In the genomic region with DNA sequence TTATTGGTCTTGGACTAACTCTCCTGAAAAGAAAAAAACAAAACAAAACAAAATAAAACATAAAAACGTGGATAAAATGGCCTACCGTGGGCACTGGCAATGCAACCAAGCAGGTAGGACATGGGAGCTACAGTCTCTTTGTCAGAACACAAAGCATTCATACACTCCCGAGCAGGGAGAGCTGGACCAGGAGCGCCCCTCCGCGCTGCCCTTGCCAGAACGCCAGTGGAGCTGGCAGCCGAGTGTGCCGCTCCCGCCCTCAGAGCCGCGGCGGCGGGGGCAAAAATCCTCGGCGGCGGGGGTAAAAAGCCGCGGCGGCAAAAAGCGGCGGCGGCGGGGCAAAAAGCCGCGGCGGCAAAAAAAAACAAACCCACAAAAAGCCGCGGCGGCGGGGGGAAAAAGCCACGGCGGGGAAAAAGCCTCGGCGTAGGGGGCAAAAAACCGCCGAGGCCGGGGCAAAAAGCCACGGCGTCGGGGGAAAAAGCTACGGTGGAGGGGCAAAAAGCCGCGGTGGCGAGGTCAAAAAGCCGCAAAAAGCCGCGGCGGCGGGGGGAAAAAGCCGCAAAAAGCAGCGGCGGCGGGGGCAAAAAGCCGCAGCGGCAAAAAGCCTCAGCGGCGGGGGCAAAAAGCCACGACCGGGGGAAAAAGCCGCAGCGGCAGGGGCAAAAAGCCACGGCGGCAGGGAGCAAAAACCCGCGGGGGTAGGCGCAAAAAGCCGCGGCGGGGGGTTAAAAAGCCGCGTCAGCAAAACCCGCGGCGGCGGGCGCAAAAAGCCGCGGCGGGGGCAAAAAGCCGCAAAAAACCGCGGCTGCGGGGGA, we compare ENCODE assay signal across 11 cellular contexts.
DNase-seq lines count a peak whose midpoint lies in the region; ATAC-seq, FAIRE-seq and TF ChIP-seq lines count a peak whose summit lies in the region.
"Had no signal": no experiment of that assay in that cellular context is flagged by ENCODE, and none has a peak within 500 bp of the region (broad histone marks: within the 10 kb centered on the region; RNA-seq: fewer than 3 reads in every experiment).

No MANE protein-coding gene starts in this region.

- H3K27me3 ChIP-seq in breast epithelium = peaks cover 2 to 6% of the 10 kb centered on the region in 2 donors
- H3K27me3 ChIP-seq: neural progenitor cell had no signal

- FAIRE-seq in RCC 7860 (lab: Jason Lieb, UNC) (no peak), GM12892 (lab: Jason Lieb, UNC) (no peak)

- ATAC-seq in naive B cell (ENCODE audit: low read depth in 2 of 2) (no peak), GM18870 (IDR thresholded peaks at IDR 0.05; ENCODE audit: unreplicated experiment) (no peak)

- H3K27ac ChIP-seq in breast epithelium = no peak overlapping the region
- H3K27ac ChIP-seq: neural progenitor cell had no signal

- H3K4me3 Mint-ChIP-seq in naive B cell = peak overlapping the region in 6 of 8 donors; percentile 15 to 61 (median 54)
- H3K4me3 Mint-ChIP-seq: neural progenitor cell had no signal

- peaks cover 0 to 5% of the 10 kb centered on the region in 2 donors for H3K36me3 Mint-ChIP-seq in naive B cell
- H3K36me3 Mint-ChIP-seq: neural progenitor cell had no signal

- intact Hi-C loops in breast epithelium (cut with DNase I; ENCODE audit: low total_unique reads) = no loop called here
- intact Hi-C loops in posterior vena cava (cut with DNase I) = no loop called here

- peaks cover 5 to 40% (median 17%) of the 10 kb centered on the region in 7 donors for H3K9me3 Mint-ChIP-seq in naive B cell

- H3K4me1 Mint-ChIP-seq in naive B cell = peaks cover 0 to 4% (median 0%) of the 10 kb centered on the region in 3 donors
- H3K4me1 Mint-ChIP-seq: neural progenitor cell had no signal

- peaks cover 3 to 14% of the 10 kb centered on the region in 2 donors for H3K9me3 ChIP-seq in breast epithelium

- TF ChIP-seq CTCF in AG09309 (IDR thresholded peaks at IDR 0.05; ENCODE audit: control insufficient read depth, insufficient read depth, low read depth, low read length, missing control alignments) (no peak), breast epithelium (IDR thresholded peaks at IDR 0.05) (no peak)

- no peaks in the 10 kb centered on the region for H3K4me1 ChIP-seq in breast epithelium
- H3K4me1 ChIP-seq: neural progenitor cell had no signal

- no peaks in the 10 kb centered on the region for H3K36me3 ChIP-seq in breast epithelium
- H3K36me3 ChIP-seq: neural progenitor cell had no signal

- peaks cover 4 to 36% (median 28%) of the 10 kb centered on the region in 3 donors for H3K27me3 Mint-ChIP-seq in naive B cell

- no peak overlapping the region for H3K27ac Mint-ChIP-seq in naive B cell
- H3K27ac Mint-ChIP-seq: neural progenitor cell had no signal

- TF ChIP-seq POLR2A in breast epithelium (IDR thresholded peaks at IDR 0.05) (no peak), GM12892 (IDR thresholded peaks at IDR 0.05; ENCODE audit: low read depth, low read length) (no peak)

- DNase-seq in AG09309 (ENCODE audit: low read depth) (no peak), HuH-7.5 (ENCODE audit: low spot score) (peak; percentile 1), breast epithelium (ENCODE audit: low spot score in 2 of 2) (peak in 1 of 2 donors; percentile 51), naive B cell (no peak), posterior vena cava (ENCODE audit: low spot score) (no peak), RCC 7860 (ENCODE audit: low spot score) (no peak), GM12892 (ENCODE audit: insufficient read length) (no peak)
- DNase-seq: activated CD4-positive, alpha-beta T cell treated with anti-CD3 and anti-CD28 coated beads, Interleukin-2, amount 50 U/mL, for 48 hours; stimulated activated naive CD4-positive, alpha-beta T cell treated with Interleukin-2 at 50 U/mL for 16 hours had no signal

- H3K4me3 ChIP-seq in AG09309 (ENCODE audit: control insufficient read depth, low read depth, low read length) (peak overlapping the region; percentile 42), breast epithelium (peak overlapping the region; percentile 39 to 47 (median 40))
- H3K4me3 ChIP-seq: neural progenitor cell had no signal
